13 cellular contexts compared by ENCODE assay signal in the genomic region with DNA sequence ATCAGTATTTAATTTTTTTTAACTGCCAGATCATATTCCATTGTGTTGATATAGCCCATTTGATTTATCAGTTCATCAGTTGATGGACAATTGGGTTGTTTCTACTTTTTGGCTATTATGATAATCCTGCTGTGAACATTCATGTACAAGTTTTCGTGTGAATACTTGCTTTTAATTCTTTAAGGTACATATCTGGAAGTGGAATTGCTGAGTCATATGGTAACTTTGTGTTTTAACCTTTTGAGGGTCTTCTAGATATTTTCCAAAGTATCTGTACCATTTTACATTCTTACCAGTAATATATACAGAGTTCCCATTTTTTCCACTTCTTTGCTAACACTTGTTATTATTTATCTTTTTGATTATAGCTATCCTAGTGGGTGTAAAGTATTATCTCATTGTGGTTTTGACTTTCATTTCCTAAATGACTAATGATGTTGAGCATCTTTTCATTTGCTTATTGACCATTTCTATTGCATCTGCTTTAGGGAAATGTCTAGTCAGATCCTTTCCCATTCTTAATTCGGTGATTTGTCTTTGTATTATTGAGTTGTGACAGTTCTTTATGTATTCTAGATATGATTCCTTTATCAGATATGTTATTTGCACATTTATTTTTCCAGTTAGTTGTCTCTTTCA.
DNase-seq lines count a peak whose midpoint lies in the region; ATAC-seq, FAIRE-seq and TF ChIP-seq lines count a peak whose summit lies in the region.
"Had no signal": no experiment of that assay in that cellular context is flagged by ENCODE, and none has a peak within 500 bp of the region (broad histone marks: within the 10 kb centered on the region; RNA-seq: fewer than 3 reads in every experiment).

No MANE protein-coding gene starts in this region.

- H3K9me3 ChIP-seq in T-helper 17 cell (ENCODE audit: control insufficient read depth, low read length, poor library complexity, severe bottlenecking) (no peaks in the 10 kb centered on the region), colonic mucosa (no peaks in the 10 kb centered on the region), kidney (ENCODE audit: control insufficient read depth in 1 of 2, low read length in 2 of 2) (no peaks in the 10 kb centered on the region)

- H3K4me1 ChIP-seq in KMS-11 (ENCODE audit: low read depth, poor library complexity, severe bottlenecking) = peaks cover 11% of the 10 kb centered on the region
- no peaks in the 10 kb centered on the region for H3K4me1 ChIP-seq in colonic mucosa
- H3K4me1 ChIP-seq in kidney (ENCODE audit: control insufficient read depth in 1 of 2, insufficient read depth in 1 of 2, low read depth in 1 of 2, low read length in 2 of 2) = no peaks in the 10 kb centered on the region

- H3K4me2 ChIP-seq in KMS-11 = peak overlapping the region; percentile 30; the same call in 1 of the 2 replicates

- TF ChIP-seq CTCF in KMS-11 (conservative IDR thresholded peaks at IDR 0.05; ENCODE audit: low read depth, low read length) (no peak), colonic mucosa (IDR thresholded peaks at IDR 0.05) (no peak), kidney (IDR thresholded peaks at IDR 0.05; ENCODE audit: borderline replicate concordance, extremely low read depth, insufficient read depth) (no peak)

- H3K9ac ChIP-seq in KMS-11 (no peak overlapping the region), colonic mucosa (ENCODE audit: low read depth in 2 of 2, low read length in 2 of 2) (no peak overlapping the region), kidney (ENCODE audit: low read length in 2 of 2) (no peak overlapping the region)

- H3K27me3 Mint-ChIP-seq in activated T-cell treated with anti-CD3 and anti-CD28 coated beads, Interleukin-2, amount 50 U/mL, for 72 hours (ENCODE audit: low read depth) = no peaks in the 10 kb centered on the region
- no peaks in the 10 kb centered on the region for H3K27me3 Mint-ChIP-seq in stimulated activated naive CD8-positive, alpha-beta T cell treated with anti-CD3 and anti-CD28 coated beads, Interleukin-15, amount 100 ng/mL, for 72 hours
- H3K27me3 Mint-ChIP-seq in T-helper 17 cell = no peaks in the 10 kb centered on the region
- H3K27me3 Mint-ChIP-seq: type B pancreatic cell had no signal

- intact Hi-C loops in colonic mucosa (cut with DNase I) (no loop called here), kidney (cut with DNase I) (no loop called here)

- peaks cover 4 to 7% of the 10 kb centered on the region in 2 donors for H3K9me3 Mint-ChIP-seq in activated T-cell treated with anti-CD3 and anti-CD28 coated beads, Interleukin-2, amount 50 U/mL, for 72 hours
- H3K9me3 Mint-ChIP-seq in stimulated activated naive CD8-positive, alpha-beta T cell treated with anti-CD3 and anti-CD28 coated beads, Interleukin-15, amount 100 ng/mL, for 72 hours = peaks cover 6 to 10% of the 10 kb centered on the region in 2 donors
- H3K9me3 Mint-ChIP-seq: type B pancreatic cell had no signal

- no peak overlapping the region for H3K4me3 Mint-ChIP-seq in activated T-cell treated with anti-CD3 and anti-CD28 coated beads, Interleukin-2, amount 50 U/mL, for 72 hours
- H3K4me3 Mint-ChIP-seq in stimulated activated naive CD8-positive, alpha-beta T cell treated with anti-CD3 and anti-CD28 coated beads, Interleukin-15, amount 100 ng/mL, for 72 hours = no peak overlapping the region
- no peak overlapping the region for H3K4me3 Mint-ChIP-seq in T-helper 17 cell
- H3K4me3 Mint-ChIP-seq: nephron, type B pancreatic cell had no signal

- H3K27ac ChIP-seq in KMS-11 (0 out of 2 replicates have a peak overlapping the region, but pooled peaks have one; percentile 1), colonic mucosa (no peak overlapping the region), kidney (ENCODE audit: low read depth in 2 of 2, low read length in 2 of 2) (no peak overlapping the region)
- H3K27ac ChIP-seq: skin epidermis had no signal

- H4K20me1 ChIP-seq in KMS-11 (ENCODE audit: insufficient read depth) = no peaks in the 10 kb centered on the region

- FAIRE-seq in kidney (lab: Jason Lieb, UNC) = no peak

- peak overlapping the region; percentile 76 for H3K27ac Mint-ChIP-seq in activated T-cell treated with anti-CD3 and anti-CD28 coated beads, Interleukin-2, amount 50 U/mL, for 72 hours
- H3K27ac Mint-ChIP-seq in stimulated activated naive CD8-positive, alpha-beta T cell treated with anti-CD3 and anti-CD28 coated beads, Interleukin-15, amount 100 ng/mL, for 72 hours = peak overlapping the region in 1 of 2 donors; percentile 19
- no peak overlapping the region for H3K27ac Mint-ChIP-seq in T-helper 17 cell
- H3K27ac Mint-ChIP-seq: nephron, type B pancreatic cell had no signal

- peak; percentile 25 to 39 for ATAC-seq in activated T-cell treated with anti-CD3 and anti-CD28 coated beads, Interleukin-2, amount 50 U/mL, for 72 hours (replicated peaks in 1 of 2)
- peak; percentile 66 for ATAC-seq in HG02759 (IDR thresholded peaks at IDR 0.05; ENCODE audit: unreplicated experiment)
- peak; percentile 69 for ATAC-seq in stimulated activated naive CD8-positive, alpha-beta T cell treated with anti-CD3 and anti-CD28 coated beads, Interleukin-15, amount 100 ng/mL, for 72 hours
- no peak for ATAC-seq in T-helper 17 cell

- no peaks in the 10 kb centered on the region for H3K27me3 ChIP-seq in KMS-11 (ENCODE audit: insufficient read depth, low read depth)
- H3K27me3 ChIP-seq in colonic mucosa = no peaks in the 10 kb centered on the region

- H2AFZ ChIP-seq in KMS-11 (ENCODE audit: low read depth) = no peak overlapping the region

- H3K36me3 Mint-ChIP-seq in activated T-cell treated with anti-CD3 and anti-CD28 coated beads, Interleukin-2, amount 50 U/mL, for 72 hours (ENCODE audit: insufficient read depth in 2 of 2) = peaks cover 8 to 23% of the 10 kb centered on the region in 2 donors
- H3K36me3 Mint-ChIP-seq in T-helper 17 cell (ENCODE audit: low read depth) = peaks cover 4% of the 10 kb centered on the region

- peaks cover 5% of the 10 kb centered on the region for H3K4me1 Mint-ChIP-seq in activated T-cell treated with anti-CD3 and anti-CD28 coated beads, Interleukin-2, amount 50 U/mL, for 72 hours (ENCODE audit: low read depth)
- H3K4me1 Mint-ChIP-seq in stimulated activated naive CD8-positive, alpha-beta T cell treated with anti-CD3 and anti-CD28 coated beads, Interleukin-15, amount 100 ng/mL, for 72 hours = peaks cover 10% of the 10 kb centered on the region
- peaks cover 4% of the 10 kb centered on the region for H3K4me1 Mint-ChIP-seq in T-helper 17 cell

- H3K79me2 ChIP-seq in KMS-11 (ENCODE audit: insufficient read depth, low read depth) = no peaks in the 10 kb centered on the region

- DNase-seq in activated T-cell treated with anti-CD3 and anti-CD28 coated beads, Interleukin-2, amount 50 U/mL, for 72 hours = no peak
- DNase-seq in activated T-cell treated with anti-CD3 and anti-CD28 coated beads, Interleukin-2, amount 50 U/mL, for 1 hour = no peak
- DNase-seq in stimulated activated naive CD8-positive, alpha-beta T cell treated with anti-CD3 and anti-CD28 coated beads, Interleukin-15, amount 100 ng/mL, for 72 hours = no peak
- DNase-seq in T-helper 17 cell = no peak
- DNase-seq in colonic mucosa = no peak
- no peak for DNase-seq in kidney
- DNase-seq: activated CD8-positive, alpha-beta memory T cell treated with anti-CD3 and anti-CD28 coated beads, Interleukin-2, amount 50 U/mL, for 48 hours; amygdala had no signal

- H3K4me3 ChIP-seq in KMS-11 (IDR thresholded peaks at IDR 0.05; ENCODE audit: insufficient read depth, low read depth, low read length) = no peak overlapping the region
- H3K4me3 ChIP-seq in colonic mucosa = no peak overlapping the region
- no peak overlapping the region for H3K4me3 ChIP-seq in kidney (ENCODE audit: low read length in 2 of 2)
- H3K4me3 ChIP-seq: skin epidermis had no signal

- no peaks in the 10 kb centered on the region for H3K36me3 ChIP-seq in KMS-11 (ENCODE audit: insufficient read depth)
- H3K36me3 ChIP-seq in colonic mucosa = no peaks in the 10 kb centered on the region
- no peaks in the 10 kb centered on the region for H3K36me3 ChIP-seq in kidney (ENCODE audit: control insufficient read depth in 1 of 2, insufficient read depth in 2 of 2, low read length in 2 of 2)
